14 cellular contexts compared by ENCODE assay signal in genomic region chr6:79666633-79667032, GRCh38.
"Had no signal": no experiment of that assay in that cellular context is flagged by ENCODE, and none has a peak within 500 bp of the region (broad histone marks: within the 10 kb centered on the region; RNA-seq: fewer than 3 reads in every experiment).

No MANE protein-coding gene starts in this region.

- H3K27ac ChIP-seq: epithelial cell of prostate, right atrium auricular region, suprapubic skin, upper lobe of right lung had no signal

- H3K27me3 ChIP-seq: right atrium auricular region, suprapubic skin, upper lobe of right lung had no signal

- H3K9me3 ChIP-seq: right atrium auricular region, suprapubic skin, upper lobe of right lung had no signal

- H3K4me3 ChIP-seq: lung, right atrium auricular region, suprapubic skin, upper lobe of right lung had no signal

- H3K36me3 ChIP-seq: right atrium auricular region, suprapubic skin, upper lobe of right lung had no signal

- H3K4me3 Mint-ChIP-seq: activated T-cell treated with anti-CD3 and anti-CD28 coated beads, Interleukin-2, amount 50 U/mL, for 4 hours; stimulated activated naive B cell treated with anti-CD40 and anti-IgM and Interleukin-4, amounts not matched to agents 10 μg/mL and 1 μg/mL and 100 μg/mL, for 72 hours had no signal

- DNase-seq: activated CD4-positive, alpha-beta T cell treated with anti-CD3 and anti-CD28 coated beads, Interleukin-2, amount 50 U/mL, for 48 hours; activated CD4-positive, CD25-positive, alpha-beta regulatory T cell treated with anti-CD3 and anti-CD28 coated beads, Interleukin-2, amount 50 U/mL, for 72 hours; activated effector memory CD4-positive, alpha-beta T cell treated with anti-CD3 and anti-CD28 coated beads, Interleukin-2, amount 50 U/mL, for 16 hours; activated T-cell treated with anti-CD3 and anti-CD28 coated beads, Interleukin-2, amount 50 U/mL, for 4 hours; left colon; midbrain; stimulated activated CD4-positive, alpha-beta T cell treated with anti-CD3 and anti-CD28 coated beads, Interleukin-2, amount 100 ng/mL, for 48 hours; stimulated activated naive B cell treated with anti-CD40 and anti-IgM and Interleukin-4, amounts not matched to agents 10 μg/mL and 1 μg/mL and 100 μg/mL, for 72 hours; T-helper 9 cell; upper lobe of right lung had no signal

- H3K4me1 ChIP-seq: suprapubic skin had no signal

- H3K27ac Mint-ChIP-seq: stimulated activated naive B cell treated with anti-CD40 and anti-IgM and Interleukin-4, amounts not matched to agents 10 μg/mL and 1 μg/mL and 100 μg/mL, for 72 hours had no signal

- H3K36me3 Mint-ChIP-seq: stimulated activated naive B cell treated with anti-CD40 and anti-IgM and Interleukin-4, amounts not matched to agents 10 μg/mL and 1 μg/mL and 100 μg/mL, for 72 hours had no signal

- ATAC-seq: activated T-cell treated with anti-CD3 and anti-CD28 coated beads, Interleukin-2, amount 50 U/mL, for 4 hours; left colon; stimulated activated naive B cell treated with anti-CD40 and anti-IgM and Interleukin-4, amounts not matched to agents 10 μg/mL and 1 μg/mL and 100 μg/mL, for 72 hours had no signal
